ENCODE assay signal across 2 cellular contexts in genomic region chr2:150234787-150235512, GRCh38.
TF ChIP-seq lines count a peak whose summit lies in the region.

No MANE protein-coding gene starts in this region.

TF ChIP-seq in endothelial cell of umbilical vein, 7 proteins besides CTCF, POLR2A, EP300 and RAD21 (continued from another document):
- peak; percentile 63 for TF ChIP-seq JUN (IDR thresholded peaks at IDR 0.05; ENCODE audit: borderline replicate concordance, insufficient read depth, insufficient read length, low read depth)
TF ChIP-seq in endothelial cell of umbilical vein: peak in this region for 2.

TF ChIP-seq in HepG2, 621 proteins besides CTCF, POLR2A, EP300 and RAD21 (continued from another document):
- TF ChIP-seq BATF2 (CRISPR knock-in tag; IDR thresholded peaks at IDR 0.05) (no peak), FOXO4 (CRISPR knock-in tag; conservative IDR thresholded peaks at IDR 0.05) (no peak), FOXP1 (IDR thresholded peaks at IDR 0.05) (no peak), FOXP1 (CRISPR knock-in tag; IDR thresholded peaks at IDR 0.05) (no peak), TFE3 (CRISPR knock-in tag; IDR thresholded peaks at IDR 0.05) (no peak), ATF7-NPFF (CRISPR knock-in tag; IDR thresholded peaks at IDR 0.05; ENCODE audit: low read depth) (no peak), MAF1 (CRISPR knock-in tag; IDR thresholded peaks at IDR 0.05; ENCODE audit: borderline replicate concordance) (no peak)
TF ChIP-seq in HepG2: peak in this region for 0.
